In the genomic region with DNA sequence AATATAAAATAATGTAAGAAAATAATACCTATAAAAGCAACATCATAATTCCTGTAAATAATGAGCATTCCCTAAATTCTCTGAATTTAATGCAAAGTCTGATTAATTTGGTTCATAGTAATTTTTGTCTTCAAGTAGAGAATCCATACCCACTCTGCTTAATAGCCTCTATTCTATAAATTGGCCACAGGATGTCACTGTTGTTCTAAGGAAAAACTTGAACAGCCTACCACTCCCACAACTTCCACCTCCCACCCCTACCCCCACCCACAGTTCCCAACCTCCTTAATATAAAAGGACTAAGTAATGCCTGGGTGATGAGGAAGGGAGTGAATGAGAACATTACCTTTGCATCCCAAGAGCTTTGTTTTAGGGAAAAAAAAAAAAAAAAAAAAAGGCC, we compare ENCODE assay signal across 8 cellular contexts. TPM values are rescaled to one million over a fixed set of nuclear protein-coding genes. Genes with fewer than 3 reads are reported as not detected.
DNase-seq lines count a peak whose midpoint lies in the region; ATAC-seq and TF ChIP-seq lines count a peak whose summit lies in the region.

No MANE protein-coding gene starts in this region.

- H3K4me3 ChIP-seq in breast epithelium = no peak overlapping the region

- POLR2A ChIA-PET in MCF 10A (lab: Yijun Ruan, JAX) = interaction anchor here (0.6 to 1.8 kb wide), 2 partner anchors 10 to 12 kb away, joined by 3 read pairs; no protein-coding TSS in a partner anchor

- H3K36me3 Mint-ChIP-seq in MCF 10A (ENCODE audit: insufficient read depth, unreplicated experiment) (no peaks in the 10 kb centered on the region), chondrocyte (ENCODE audit: low read depth) (no peaks in the 10 kb centered on the region)

- BruUV-seq in MCF 10A (replicated peaks; lab: Mats Ljungman, UMichigan) = no TSS peak

- DNase-seq in MCF 10A (ENCODE audit: unreplicated experiment) (peak; percentile 65), breast epithelium (ENCODE audit: low spot score in 2 of 2) (no peak), NCI-H2196 (lab: John Stamatoyannopoulos, UW; ENCODE audit: unreplicated experiment) (peak; percentile 46), chondrocyte (ENCODE audit: low spot score) (no peak), myocyte (ENCODE audit: low read depth) (peak; percentile 61), islet precursor cell (no peak)
- DNase-seq in activated CD8-positive, alpha-beta memory T cell treated with anti-CD3 and anti-CD28 coated beads, Interleukin-2, amount 50 U/mL, for 4 hours = no peak

- H3K27ac ChIP-seq in breast epithelium = no peak overlapping the region

- H3K4me3 Mint-ChIP-seq in MCF 10A (ENCODE audit: unreplicated experiment) = no peak overlapping the region
- no peak overlapping the region for H3K4me3 Mint-ChIP-seq in chondrocyte (ENCODE audit: unreplicated experiment)

- H3K9me3 Mint-ChIP-seq in MCF 10A (ENCODE audit: unreplicated experiment) = no peaks in the 10 kb centered on the region
- H3K9me3 Mint-ChIP-seq in chondrocyte (ENCODE audit: low read depth) = no peaks in the 10 kb centered on the region

- H3K4me1 Mint-ChIP-seq in MCF 10A (ENCODE audit: insufficient read depth, unreplicated experiment) = no peaks in the 10 kb centered on the region
- H3K4me1 Mint-ChIP-seq in chondrocyte (ENCODE audit: low read depth) = no peaks in the 10 kb centered on the region

- H3K27me3 Mint-ChIP-seq in MCF 10A (ENCODE audit: insufficient read depth, unreplicated experiment) = peaks cover 11% of the 10 kb centered on the region
- peaks cover 8% of the 10 kb centered on the region for H3K27me3 Mint-ChIP-seq in chondrocyte (ENCODE audit: low read depth)

- TF ChIP-seq CTCF in MCF 10A (IDR thresholded peaks at IDR 0.05; ENCODE audit: unreplicated experiment) (peak; percentile 61), breast epithelium (IDR thresholded peaks at IDR 0.05) (no peak), chondrocyte (IDR thresholded peaks at IDR 0.05) (peak; percentile 87)

- no peaks in the 10 kb centered on the region for H3K27me3 ChIP-seq in breast epithelium

- TF ChIP-seq POLR2A in breast epithelium (IDR thresholded peaks at IDR 0.05) = no peak

- H3K27ac Mint-ChIP-seq in MCF 10A (ENCODE audit: low read depth, unreplicated experiment) = no peak overlapping the region
- no peak overlapping the region for H3K27ac Mint-ChIP-seq in chondrocyte (ENCODE audit: unreplicated experiment)

- CTCF ChIA-PET in MCF 10A (lab: Yijun Ruan, JAX) = interaction anchor here (0.6 to 4.2 kb wide), 30 partner anchors 11 to 998 kb away, joined by 3 to 33 read pairs (median 4); partner anchors contain the start of gene BBS5

- no peaks in the 10 kb centered on the region for H3K36me3 ChIP-seq in breast epithelium

- no peak for ATAC-seq in GM18517 (IDR thresholded peaks at IDR 0.05; ENCODE audit: unreplicated experiment)

- no peaks in the 10 kb centered on the region for H3K4me1 ChIP-seq in breast epithelium

- intact Hi-C loops in MCF 10A (cut with micrococcal nuclease) = loop anchor here (2.0 kb wide), 1 partner anchor 477 kb away; no protein-coding TSS in a partner anchor
- intact Hi-C loops in breast epithelium (cut with DNase I; ENCODE audit: low total_unique reads) = no loop called here

- no peaks in the 10 kb centered on the region for H3K9me3 ChIP-seq in breast epithelium

RNA-seq across cellular contexts. Expression of gene BBS5, which starts 27.2 kb away (rescaled TPM):
- total RNA-seq in MCF 10A (2022) (9.0 and 12.7 TPM in 2 replicates), breast epithelium (1 to 10 TPM; 6.6 to 9.2 (median 7.9) TPM), chondrocyte (8.9 to 9.7 TPM (median 9.3 TPM) in 3 replicates), myocyte (4.4 and 5.8 TPM in 2 replicates)
- polyA plus RNA-seq in myocyte (2012) = 4.1 TPM

RNA-seq across cellular contexts. Expression of gene KLHL41, which starts 57.4 kb away (rescaled TPM):
- total RNA-seq in MCF 10A (2022) (0.34 and 0.35 TPM in 2 replicates), breast epithelium (1 to 10 TPM in 1 of 3 donors, under 1 TPM in 2; 0.64 to 2.3 (median 0.66) TPM), chondrocyte (1.4 to 2.3 TPM (median 2.2 TPM) in 3 replicates), myocyte (1,702 and 1,869 TPM in 2 replicates)
- polyA plus RNA-seq in myocyte (2012) = 209 TPM

Comparison
In these comparisons a context has a peak if more than half of its experiments do, and no peak if none do; other contexts are left out.
1. DNase-seq: peak in MCF 10A (single experiment), NCI-H2196 (single experiment) and myocyte (single experiment); none in breast epithelium (0 of 2), chondrocyte (single experiment), activated CD8-positive, alpha-beta memory T cell treated with anti-CD3 and anti-CD28 coated beads, Interleukin-2, amount 50 U/mL, for 4 hours (single experiment) and islet precursor cell (single experiment).
2. CTCF ChIP-seq: peak in MCF 10A (single experiment) and chondrocyte (single experiment); none in breast epithelium (0 of 3).
3. RNA of gene KLHL41, which starts 57.4 kb away (total RNA-seq): 1,702 to 1,869 TPM in myocyte; 1.4 to 2.3 TPM in chondrocyte, 0.64 to 2.3 TPM in breast epithelium and 0.34 to 0.35 TPM in MCF 10A; every median in the first group is over 100 times any median in the second.